ENCODE assay signal across 8 cellular contexts in the genomic region with DNA sequence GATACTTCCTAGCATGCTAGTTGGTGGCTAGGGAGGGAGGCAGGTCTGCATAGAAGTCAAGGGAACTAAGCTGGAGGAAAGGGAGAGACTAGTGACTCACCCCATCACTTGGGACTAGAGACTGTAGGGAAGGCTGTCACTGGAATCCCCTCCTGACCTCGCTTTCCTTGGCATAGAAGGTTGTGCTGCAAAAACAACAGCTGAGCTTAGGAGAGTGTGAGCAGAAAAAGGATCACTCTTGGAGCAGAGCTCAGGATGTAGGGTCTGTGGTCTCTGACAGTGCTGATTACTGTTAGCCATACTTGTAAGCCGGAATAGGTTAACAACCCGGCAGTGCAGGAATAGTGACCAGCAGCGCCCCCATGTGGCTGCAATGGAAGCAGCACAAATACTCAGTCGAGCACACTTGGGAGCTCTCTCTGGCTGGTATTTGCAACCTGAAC.
A peak's percentile ranks its signal among the peaks of the same experiment; 100 is the strongest.
DNase-seq lines count a peak whose midpoint lies in the region; ATAC-seq and TF ChIP-seq lines count a peak whose summit lies in the region.

No MANE protein-coding gene starts in this region.

- in situ Hi-C loops in SK-MEL-5 (cut with HindIII; ENCODE audit: low pct_unique_long_range_greater_than_20kb, low sequenced_read_pairs), result no loop called here

- H4K20me1 ChIP-seq in SK-N-SH (ENCODE audit: insufficient read depth), result no peaks in the 10 kb centered on the region

- no peak overlapping the region for H3K9ac ChIP-seq in SK-N-SH

- H3K4me3 ChIP-seq in SK-N-SH (ENCODE audit: low read depth in 2 of 2, low read length in 1 of 2) (no peak overlapping the region; a peak in 1 of 4 replicates), epithelial cell of esophagus (ENCODE audit: low read length) (no peak overlapping the region)

- peak; percentile 50 for TF ChIP-seq CTCF in SK-N-SH (IDR thresholded peaks at IDR 0.05)
- peak; percentile 50 for TF ChIP-seq CTCF in epithelial cell of esophagus (IDR thresholded peaks at IDR 0.05; ENCODE audit: insufficient read depth, low read depth, low read length, missing control alignments)

- no peak overlapping the region for H3K27ac ChIP-seq in SK-N-SH (ENCODE audit: low read depth in 2 of 2, low read length in 1 of 2)

- no peaks in the 10 kb centered on the region for H3K36me3 ChIP-seq in SK-N-SH (replicated peaks in 1 of 2; ENCODE audit: control insufficient read depth in 1 of 2, insufficient read depth in 2 of 2, low read length in 1 of 2)

- ATAC-seq in SK-N-SH treated with all-trans-retinoic acid at 6 μM for 48 hours (no peak), HG02970 (IDR thresholded peaks at IDR 0.05; ENCODE audit: low FRiP score, unreplicated experiment) (no peak)

- H3K4me2 ChIP-seq in SK-N-SH, result no peak overlapping the region

- no peaks in the 10 kb centered on the region for H3K79me2 ChIP-seq in SK-N-SH (ENCODE audit: insufficient read depth)

- no peaks in the 10 kb centered on the region for H3K9me3 ChIP-seq in SK-N-SH

- no peak for TF ChIP-seq EP300 in SK-N-SH (IDR thresholded peaks at IDR 0.05; ENCODE audit: borderline replicate concordance in 1 of 2, low read depth in 1 of 2, low read length in 1 of 2)

- WGBS in SK-N-SH (ENCODE audit: low lambda C conversion rate), result 72% methylated on average over 5 of the region's 5 CpGs

- TF ChIP-seq RAD21 in SK-N-SH (IDR thresholded peaks at IDR 0.05; ENCODE audit: low read length), result peak; percentile 14; the same call in 1 of the 2 replicates

- CTCF ChIA-PET in SK-N-SH (lab: Yijun Ruan, JAX), result interaction anchor here (0.6 to 5.4 kb wide), 12 partner anchors 10 to 449 kb away, joined by 3 to 61 read pairs (median 4); no protein-coding TSS in a partner anchor

- DNase-seq in SK-N-SH, result no peak
- peak; percentile 19 for DNase-seq in SK-MEL-5 (ENCODE audit: low read depth, low spot score)
- no peak for DNase-seq in epithelial cell of esophagus (ENCODE audit: low read depth)
- peak; percentile 23 to 60 for DNase-seq in stimulated activated CD4-positive, alpha-beta T cell treated with anti-CD3 and anti-CD28 coated beads, Interleukin-4, amount 100 ng/mL, for 48 hours (ENCODE audit: low read depth in 2 of 2)
- DNase-seq in activated CD4-positive, CD25-positive, alpha-beta regulatory T cell (lab: John Stamatoyannopoulos, UW), result no peak
- DNase-seq in SK-N-DZ (ENCODE audit: low spot score), result no peak

- H2AFZ ChIP-seq in SK-N-SH (ENCODE audit: low read depth), result no peak overlapping the region

- H3K4me1 ChIP-seq in SK-N-SH (ENCODE audit: control insufficient read depth in 1 of 2, insufficient read depth in 2 of 2, low read depth in 1 of 2, low read length in 1 of 2), result peaks cover 0 to 9% of the 10 kb centered on the region in 2 experiments; a peak in 2 of 4 replicates

- no peaks in the 10 kb centered on the region for H3K9me2 ChIP-seq in SK-N-SH

- no peaks in the 10 kb centered on the region for H3K27me3 ChIP-seq in SK-N-SH (ENCODE audit: insufficient read depth)

- POLR2A ChIA-PET in SK-N-SH (lab: Yijun Ruan, JAX), result interaction anchor here (1.0 kb wide), 1 partner anchor 67 kb away, joined by 3 read pairs; a partner anchor contains a TSS

- no peaks in the 10 kb centered on the region for H3F3A ChIP-seq in SK-N-SH (replicated peaks; ENCODE audit: insufficient read depth)

TF ChIP-seq in SK-N-SH, 30 proteins besides CTCF, POLR2A, EP300 and RAD21:
- no peak for TF ChIP-seq NFIC (IDR thresholded peaks at IDR 0.05; ENCODE audit: borderline replicate concordance)
- no peak for TF ChIP-seq TCF12 (IDR thresholded peaks at IDR 0.05)
- TF ChIP-seq MXI1 (IDR thresholded peaks at IDR 0.05; ENCODE audit: low read depth, low read length), result no peak
- TF ChIP-seq ELF1 (IDR thresholded peaks at IDR 0.05), result no peak
- no peak for TF ChIP-seq SIN3A (IDR thresholded peaks at IDR 0.05; ENCODE audit: borderline replicate concordance, low read depth, low read length)
- TF ChIP-seq FOSL2 (IDR thresholded peaks at IDR 0.05; ENCODE audit: borderline replicate concordance, low read depth), result no peak

TF ChIP-seq in SK-N-SH treated with all-trans-retinoic acid at 6 μM for 48 hours, 23 proteins besides CTCF, POLR2A, EP300 and RAD21:
- TF ChIP-seq ZFP3 (CRISPR knock-in tag; IDR thresholded peaks at IDR 0.05), result no peak
- TF ChIP-seq ZNF8 (CRISPR knock-in tag; IDR thresholded peaks at IDR 0.05), result no peak
- no peak for TF ChIP-seq CSDC2 (CRISPR knock-in tag; IDR thresholded peaks at IDR 0.05)
- no peak for TF ChIP-seq ESRRG (CRISPR knock-in tag; IDR thresholded peaks at IDR 0.05)
- TF ChIP-seq, protein P1, sequence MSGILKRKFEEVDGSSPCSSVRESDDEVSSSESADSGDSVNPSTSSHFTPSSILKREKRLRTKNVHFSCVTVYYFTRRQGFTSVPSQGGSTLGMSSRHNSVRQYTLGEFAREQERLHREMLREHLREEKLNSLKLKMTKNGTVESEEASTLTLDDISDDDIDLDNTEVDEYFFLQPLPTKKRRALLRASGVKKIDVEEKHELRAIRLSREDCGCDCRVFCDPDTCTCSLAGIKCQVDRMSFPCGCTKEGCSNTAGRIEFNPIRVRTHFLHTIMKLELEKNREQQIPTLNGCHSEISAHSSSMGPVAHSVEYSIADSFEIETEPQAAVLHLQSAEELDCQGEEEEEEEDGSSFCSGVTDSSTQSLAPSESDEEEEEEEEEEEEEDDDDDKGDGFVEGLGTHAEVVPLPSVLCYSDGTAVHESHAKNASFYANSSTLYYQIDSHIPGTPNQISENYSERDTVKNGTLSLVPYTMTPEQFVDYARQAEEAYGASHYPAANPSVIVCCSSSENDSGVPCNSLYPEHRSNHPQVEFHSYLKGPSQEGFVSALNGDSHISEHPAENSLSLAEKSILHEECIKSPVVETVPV (CRISPR knock-in tag; IDR thresholded peaks at IDR 0.05), result no peak
- TF ChIP-seq ZFP30 (CRISPR knock-in tag; IDR thresholded peaks at IDR 0.05), result no peak

Comparison
In these comparisons a context has a peak if more than half of its experiments do, and no peak if none do; other contexts are left out.
1. DNase-seq: peak in SK-MEL-5 (single experiment) and stimulated activated CD4-positive, alpha-beta T cell treated with anti-CD3 and anti-CD28 coated beads, Interleukin-4, amount 100 ng/mL, for 48 hours (2 of 2); none in SK-N-SH (single experiment), epithelial cell of esophagus (single experiment), activated CD4-positive, CD25-positive, alpha-beta regulatory T cell (0 of 4) and SK-N-DZ (single experiment).